Comparison of ENCODE assay signal across 10 cellular contexts in the genomic region with DNA sequence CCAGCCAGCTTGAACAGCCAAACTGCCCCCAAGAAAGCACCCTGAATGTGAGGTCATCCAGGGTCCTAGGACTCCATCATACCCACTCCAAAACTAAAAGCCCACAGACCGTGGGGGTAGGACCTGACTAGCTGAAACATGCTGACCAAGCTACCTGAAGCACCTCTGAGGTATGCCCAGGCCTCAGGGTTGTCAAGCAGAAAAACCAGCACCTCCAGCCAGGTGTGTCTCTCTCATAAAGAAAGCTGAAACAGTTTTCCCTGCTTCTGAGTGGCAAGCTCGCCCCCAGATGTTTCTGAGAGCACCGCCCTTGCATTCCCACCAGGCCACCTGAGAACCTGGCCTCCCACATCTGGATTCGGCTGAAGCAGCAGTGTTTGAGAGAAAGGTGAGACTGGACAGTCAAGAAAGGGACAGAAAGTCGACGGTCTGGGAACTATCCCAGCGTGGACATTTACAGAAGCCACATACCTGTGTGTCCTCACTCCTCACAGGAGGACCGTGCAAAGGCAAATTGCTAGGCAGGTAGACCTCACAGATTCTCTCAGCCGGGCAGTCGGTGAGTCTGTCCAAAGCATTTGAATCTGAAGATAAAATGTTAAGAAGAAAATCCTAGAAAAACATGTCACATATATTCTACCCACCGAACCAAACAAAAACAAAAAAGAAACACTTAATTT.
A peak's percentile ranks its signal among the peaks of the same experiment; 100 is the strongest.
DNase-seq lines count a peak whose midpoint lies in the region; ATAC-seq and TF ChIP-seq lines count a peak whose summit lies in the region.
"Had no signal": no experiment of that assay in that cellular context is flagged by ENCODE, and none has a peak within 500 bp of the region (broad histone marks: within the 10 kb centered on the region; RNA-seq: fewer than 3 reads in every experiment).

No MANE protein-coding gene starts in this region.

- peaks cover 2% of the 10 kb centered on the region for H3K9me3 Mint-ChIP-seq in activated naive CD8-positive, alpha-beta T cell treated with anti-CD3 and anti-CD28 coated beads, Interleukin-2, amount 10 ng/mL, durations not matched to agents 7 days and 5 days
- H3K9me3 Mint-ChIP-seq in activated naive CD8-positive, alpha-beta T cell treated with anti-CD3 and anti-CD28 coated beads for 36 hours = peaks cover 4% of the 10 kb centered on the region
- H3K9me3 Mint-ChIP-seq in nephron progenitor cell (peaks cover 32% of the 10 kb centered on the region), type B pancreatic cell (no peaks in the 10 kb centered on the region)

- no peak for TF ChIP-seq CTCF in dorsolateral prefrontal cortex (IDR thresholded peaks at IDR 0.05 in 54 of 56, conservative IDR thresholded peaks at IDR 0.05 in 2 of 56; ENCODE audit: low read depth in 1 of 56, partially characterized antibody in 56 of 56)
- TF ChIP-seq CTCF in nephron progenitor cell (IDR thresholded peaks at IDR 0.05) = no peak
- TF ChIP-seq CTCF in type B pancreatic cell (conservative IDR thresholded peaks at IDR 0.05) = no peak

- H3K4me3 Mint-ChIP-seq in activated naive CD8-positive, alpha-beta T cell treated with anti-CD3 and anti-CD28 coated beads, Interleukin-2, amount 10 ng/mL, durations not matched to agents 7 days and 5 days = peak overlapping the region; percentile 4
- no peak overlapping the region for H3K4me3 Mint-ChIP-seq in activated naive CD8-positive, alpha-beta T cell treated with anti-CD3 and anti-CD28 coated beads for 36 hours
- H3K4me3 Mint-ChIP-seq in nephron progenitor cell (peak overlapping the region; percentile 92), type B pancreatic cell (peak overlapping the region; percentile 93)

- H3K27ac Mint-ChIP-seq in activated naive CD8-positive, alpha-beta T cell treated with anti-CD3 and anti-CD28 coated beads, Interleukin-2, amount 10 ng/mL, durations not matched to agents 7 days and 5 days = no peak overlapping the region
- H3K27ac Mint-ChIP-seq in activated naive CD8-positive, alpha-beta T cell treated with anti-CD3 and anti-CD28 coated beads for 36 hours = no peak overlapping the region
- H3K27ac Mint-ChIP-seq in nephron progenitor cell (no peak overlapping the region), type B pancreatic cell (peak overlapping the region; percentile 90)
- H3K27ac Mint-ChIP-seq: activated CD8-positive, alpha-beta memory T cell treated with anti-CD3 and anti-CD28 coated beads, Interleukin-2, amount 10 ng/mL, durations not matched to agents 7 days and 5 days had no signal

- no peaks in the 10 kb centered on the region for H3K36me3 Mint-ChIP-seq in activated naive CD8-positive, alpha-beta T cell treated with anti-CD3 and anti-CD28 coated beads, Interleukin-2, amount 10 ng/mL, durations not matched to agents 7 days and 5 days
- H3K36me3 Mint-ChIP-seq in activated naive CD8-positive, alpha-beta T cell treated with anti-CD3 and anti-CD28 coated beads for 36 hours = no peaks in the 10 kb centered on the region
- H3K36me3 Mint-ChIP-seq in nephron progenitor cell (ENCODE audit: low read depth) (no peaks in the 10 kb centered on the region), type B pancreatic cell (peaks cover 5% of the 10 kb centered on the region)
- H3K36me3 Mint-ChIP-seq: activated CD8-positive, alpha-beta memory T cell treated with anti-CD3 and anti-CD28 coated beads, Interleukin-2, amount 10 ng/mL, durations not matched to agents 7 days and 5 days had no signal

- peaks cover 3% of the 10 kb centered on the region for H3K4me1 Mint-ChIP-seq in activated naive CD8-positive, alpha-beta T cell treated with anti-CD3 and anti-CD28 coated beads, Interleukin-2, amount 10 ng/mL, durations not matched to agents 7 days and 5 days
- H3K4me1 Mint-ChIP-seq in activated naive CD8-positive, alpha-beta T cell treated with anti-CD3 and anti-CD28 coated beads for 36 hours = peaks cover 3% of the 10 kb centered on the region
- peaks cover 17% of the 10 kb centered on the region for H3K4me1 Mint-ChIP-seq in nephron progenitor cell
- peaks cover 20% of the 10 kb centered on the region for H3K4me1 Mint-ChIP-seq in type B pancreatic cell (ENCODE audit: unreplicated experiment)

- DNase-seq in activated naive CD8-positive, alpha-beta T cell treated with anti-CD3 and anti-CD28 coated beads, Interleukin-2, amount 10 ng/mL, durations not matched to agents 7 days and 5 days = no peak
- DNase-seq in activated naive CD8-positive, alpha-beta T cell treated with anti-CD3 and anti-CD28 coated beads for 36 hours = no peak
- DNase-seq in dorsolateral prefrontal cortex (no peak), nephron progenitor cell (no peak), type B pancreatic cell (ENCODE audit: extremely low spot score, unreplicated experiment) (no peak), AG20443 (ENCODE audit: low spot score) (no peak), NCI-H2029 (lab: John Stamatoyannopoulos, UW) (no peak)
- DNase-seq: T-helper 1 cell had no signal

- peaks cover 30% of the 10 kb centered on the region for H3K27me3 Mint-ChIP-seq in activated naive CD8-positive, alpha-beta T cell treated with anti-CD3 and anti-CD28 coated beads, Interleukin-2, amount 10 ng/mL, durations not matched to agents 7 days and 5 days
- peaks cover 54% of the 10 kb centered on the region for H3K27me3 Mint-ChIP-seq in activated naive CD8-positive, alpha-beta T cell treated with anti-CD3 and anti-CD28 coated beads for 36 hours
- peaks cover 11% of the 10 kb centered on the region for H3K27me3 Mint-ChIP-seq in nephron progenitor cell (ENCODE audit: low read depth, poor library complexity)
- peaks cover 3% of the 10 kb centered on the region for H3K27me3 Mint-ChIP-seq in type B pancreatic cell

- POLR2A ChIA-PET in activated naive CD8-positive, alpha-beta T cell treated with anti-CD3 and anti-CD28 coated beads, Interleukin-2, amount 10 ng/mL, durations not matched to agents 7 days and 5 days (lab: Charles Lee) = no interaction called here

- H3K4me3 ChIP-seq in dorsolateral prefrontal cortex = peak overlapping the region in 57 of 59 donors; percentile 49 to 85 (median 67)

- no peak for ATAC-seq in activated naive CD8-positive, alpha-beta T cell treated with anti-CD3 and anti-CD28 coated beads, Interleukin-2, amount 10 ng/mL, durations not matched to agents 7 days and 5 days (ENCODE audit: low read depth)
- no peak for ATAC-seq in GM18867 (IDR thresholded peaks at IDR 0.05; ENCODE audit: unreplicated experiment)
- ATAC-seq: activated CD8-positive, alpha-beta memory T cell treated with anti-CD3 and anti-CD28 coated beads, Interleukin-2, amount 10 ng/mL, durations not matched to agents 7 days and 5 days had no signal

- H3K27me3 ChIP-seq in dorsolateral prefrontal cortex = no peaks in the 10 kb centered on the region

- no peak overlapping the region for H3K27ac ChIP-seq in dorsolateral prefrontal cortex

- intact Hi-C loops in dorsolateral prefrontal cortex (cut with DNase I) = loop anchor here in 1 of 2 donors (5.0 to 10.0 kb wide), 3 partner anchors 324 to 696 kb away; no protein-coding TSS in a partner anchor
